19 cellular contexts compared by ENCODE assay signal in genomic region chr11:106642331-106642730, GRCh38.
"Had no signal": no experiment of that assay in that cellular context is flagged by ENCODE, and none has a peak within 500 bp of the region (broad histone marks: within the 10 kb centered on the region; RNA-seq: fewer than 3 reads in every experiment).

No MANE protein-coding gene starts in this region.

- H3K4me3 Mint-ChIP-seq: activated CD8-positive, alpha-beta memory T cell treated with anti-CD3 and anti-CD28 coated beads, Interleukin-2, amount 10 ng/mL, durations not matched to agents 7 days and 5 days; activated naive CD4-positive, alpha-beta T cell treated with anti-CD3 and anti-CD28 coated beads, Interleukin-2, amount 50 U/mL, for 24 hours; brain; effector memory CD8-positive, alpha-beta T cell; natural killer cell had no signal

- H3K4me3 ChIP-seq: tibial artery, uterus had no signal

- H3K27me3 Mint-ChIP-seq: activated CD8-positive, alpha-beta memory T cell treated with anti-CD3 and anti-CD28 coated beads, Interleukin-2, amount 10 ng/mL, durations not matched to agents 7 days and 5 days; activated naive CD4-positive, alpha-beta T cell treated with anti-CD3 and anti-CD28 coated beads, Interleukin-2, amount 50 U/mL, for 24 hours; effector memory CD8-positive, alpha-beta T cell had no signal

- H3K36me3 ChIP-seq: tibial artery, uterus, WERI-Rb-1 had no signal

- H3K4me1 ChIP-seq: tibial artery, uterus had no signal

- H3K27me3 ChIP-seq: tibial artery, uterus had no signal

- H3K4me1 Mint-ChIP-seq: activated CD8-positive, alpha-beta memory T cell treated with anti-CD3 and anti-CD28 coated beads, Interleukin-2, amount 10 ng/mL, durations not matched to agents 7 days and 5 days; activated naive CD4-positive, alpha-beta T cell treated with anti-CD3 and anti-CD28 coated beads, Interleukin-2, amount 50 U/mL, for 24 hours; brain; natural killer cell had no signal

- H3K27ac ChIP-seq: epithelial cell of prostate, tibial artery, uterus, WERI-Rb-1 had no signal

- H3K36me3 Mint-ChIP-seq: activated CD8-positive, alpha-beta memory T cell treated with anti-CD3 and anti-CD28 coated beads, Interleukin-2, amount 10 ng/mL, durations not matched to agents 7 days and 5 days; activated naive CD4-positive, alpha-beta T cell treated with anti-CD3 and anti-CD28 coated beads, Interleukin-2, amount 50 U/mL, for 24 hours; natural killer cell had no signal

- DNase-seq: activated CD4-positive, alpha-beta T cell treated with anti-CD3 and anti-CD28 coated beads, Interleukin-2, amount 50 U/mL, for 48 hours; activated CD8-positive, alpha-beta memory T cell treated with anti-CD3 and anti-CD28 coated beads, Interleukin-2, amount 10 ng/mL, durations not matched to agents 7 days and 5 days; activated effector memory CD4-positive, alpha-beta T cell treated with anti-CD3 and anti-CD28 coated beads, Interleukin-2, amount 50 U/mL, for 16 hours; activated T-cell treated with anti-CD3 and anti-CD28 coated beads, Interleukin-2, amount 50 U/mL, for 1 hour; amygdala; cerebellar nuclear complex; dermis blood vessel endothelial cell; effector memory CD8-positive, alpha-beta T cell; foreskin melanocyte; mesendoderm; natural killer cell; stimulated activated naive CD4-positive, alpha-beta T cell; T-helper 1 cell; tibial artery; uterus; WERI-Rb-1 had no signal

- ATAC-seq: activated CD8-positive, alpha-beta memory T cell treated with anti-CD3 and anti-CD28 coated beads, Interleukin-2, amount 10 ng/mL, durations not matched to agents 7 days and 5 days; effector memory CD8-positive, alpha-beta T cell; natural killer cell had no signal

- H3K27ac Mint-ChIP-seq: activated CD8-positive, alpha-beta memory T cell treated with anti-CD3 and anti-CD28 coated beads, Interleukin-2, amount 10 ng/mL, durations not matched to agents 7 days and 5 days; activated naive CD4-positive, alpha-beta T cell treated with anti-CD3 and anti-CD28 coated beads, Interleukin-2, amount 50 U/mL, for 24 hours; brain; effector memory CD8-positive, alpha-beta T cell; natural killer cell had no signal
